1 cellular context compared by ENCODE assay signal in genomic region chr11:18668131-18668530, GRCh38.
TF ChIP-seq lines count a peak whose summit lies in the region.

No MANE protein-coding gene starts in this region.

TF ChIP-seq in HCT116, 20 proteins besides CTCF, POLR2A, EP300 and RAD21:
- TF ChIP-seq, protein P1, sequence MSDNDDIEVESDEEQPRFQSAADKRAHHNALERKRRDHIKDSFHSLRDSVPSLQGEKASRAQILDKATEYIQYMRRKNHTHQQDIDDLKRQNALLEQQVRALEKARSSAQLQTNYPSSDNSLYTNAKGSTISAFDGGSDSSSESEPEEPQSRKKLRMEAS (IDR thresholded peaks at IDR 0.05) = no peak
- TF ChIP-seq SP1 (IDR thresholded peaks at IDR 0.05; ENCODE audit: low read depth) (no peak), TCF7L2 (IDR thresholded peaks at IDR 0.05; ENCODE audit: borderline replicate concordance, extremely low read depth, insufficient read depth, insufficient read length) (no peak), POLR2AphosphoS5 (IDR thresholded peaks at IDR 0.05; ENCODE audit: low read depth, low read length) (no peak), EZH2 (IDR thresholded peaks at IDR 0.05) (no peak), SRF (IDR thresholded peaks at IDR 0.05; ENCODE audit: low read depth) (no peak), YY1 (IDR thresholded peaks at IDR 0.05; ENCODE audit: extremely low read depth, insufficient replicate concordance, low read depth, low read length) (no peak), CBX3 (IDR thresholded peaks at IDR 0.05; ENCODE audit: low read depth) (no peak), EZH2phosphoT487 (IDR thresholded peaks at IDR 0.05; ENCODE audit: borderline replicate concordance) (no peak), ZNF274 (IDR thresholded peaks at IDR 0.05; ENCODE audit: low read depth, low read length) (no peak), ELF1 (IDR thresholded peaks at IDR 0.05; ENCODE audit: borderline replicate concordance, low read depth) (no peak), CEBPB (IDR thresholded peaks at IDR 0.05; ENCODE audit: low read depth) (no peak), JUND (IDR thresholded peaks at IDR 0.05) (no peak), ZFX (IDR thresholded peaks at IDR 0.05) (no peak), ZBTB33 (IDR thresholded peaks at IDR 0.05; ENCODE audit: extremely low read depth, insufficient replicate concordance, low read length) (no peak), REST (IDR thresholded peaks at IDR 0.05; ENCODE audit: low read depth) (no peak), SIN3A (IDR thresholded peaks at IDR 0.05; ENCODE audit: low read depth) (no peak)
- TF ChIP-seq, protein P2, sequence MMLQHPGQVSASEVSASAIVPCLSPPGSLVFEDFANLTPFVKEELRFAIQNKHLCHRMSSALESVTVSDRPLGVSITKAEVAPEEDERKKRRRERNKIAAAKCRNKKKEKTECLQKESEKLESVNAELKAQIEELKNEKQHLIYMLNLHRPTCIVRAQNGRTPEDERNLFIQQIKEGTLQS (IDR thresholded peaks at IDR 0.05) = no peak
